17 cellular contexts compared by ENCODE assay signal in the genomic region with DNA sequence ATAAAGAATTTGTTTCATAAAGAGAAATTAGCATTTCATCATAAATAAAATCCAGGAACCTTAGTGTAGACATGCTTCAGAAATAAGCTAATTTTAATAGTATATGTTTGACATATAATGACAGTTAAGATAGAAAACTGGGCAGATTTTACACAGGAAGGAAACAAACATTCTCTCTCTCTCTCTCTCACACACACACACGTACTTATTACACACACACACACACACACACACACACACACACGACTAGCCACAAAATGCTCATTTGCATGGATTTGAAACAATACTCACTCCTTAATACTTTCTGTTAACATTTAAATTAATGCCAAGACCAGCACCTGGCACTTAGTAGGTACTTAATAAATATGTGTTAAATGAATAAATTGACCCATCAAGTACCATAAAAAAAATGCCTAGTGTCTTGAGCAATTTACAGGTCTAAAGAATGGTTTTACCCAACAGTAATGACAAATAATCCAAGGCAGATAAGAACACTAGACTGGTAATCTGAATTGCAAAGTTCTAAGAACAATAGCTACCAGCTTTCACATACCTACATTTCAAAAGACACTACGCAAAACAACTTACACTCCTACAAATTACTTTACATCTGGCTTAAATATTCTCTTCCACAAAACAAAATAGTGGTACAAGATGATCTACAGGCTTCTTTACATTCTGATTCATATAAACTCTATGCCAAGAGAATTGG. TPM values are rescaled to one million over a fixed set of nuclear protein-coding genes. Genes with fewer than 3 reads are reported as not detected.
DNase-seq lines count a peak whose midpoint lies in the region; ATAC-seq and TF ChIP-seq lines count a peak whose summit lies in the region.
"Had no signal": no experiment of that assay in that cellular context is flagged by ENCODE, and none has a peak within 500 bp of the region (broad histone marks: within the 10 kb centered on the region; RNA-seq: fewer than 3 reads in every experiment).

No MANE protein-coding gene starts in this region.

- H3K9me3 ChIP-seq in BLaER1 = peaks cover 3% of the 10 kb centered on the region; the same call in 1 of the 2 replicates
- H3K9me3 ChIP-seq in HUES48 (ENCODE audit: control insufficient read depth, insufficient read depth, low read length) = no peaks in the 10 kb centered on the region
- no peaks in the 10 kb centered on the region for H3K9me3 ChIP-seq in colonic mucosa
- no peaks in the 10 kb centered on the region for H3K9me3 ChIP-seq in SJCRH30 (replicated peaks)
- H3K9me3 ChIP-seq: Peyer's patch had no signal

- no peak for ATAC-seq in T-cell (replicated peaks in 1 of 4)
- ATAC-seq: K562, Right ventricle myocardium inferior had no signal

- H3K27ac Mint-ChIP-seq in immature natural killer cell (peak overlapping the region; percentile 65 to 99 (median 80)), T-cell (no peak overlapping the region)

- CTCF ChIA-PET in T-cell (lab: Charles Lee) = no interaction called here

- DNase-seq in immature natural killer cell = peak; percentile 38 to 49 (median 41)
- DNase-seq in colonic mucosa = no peak
- DNase-seq in COLO668 (lab: John Stamatoyannopoulos, UW; ENCODE audit: unreplicated experiment) = no peak
- no peak for DNase-seq in SJCRH30
- no peak for DNase-seq in T-cell
- DNase-seq: COR-L47, NCI-H146, NCI-H2081, NCI-H510A, Peyer's patch had no signal

- H3K9me3 Mint-ChIP-seq in immature natural killer cell (no peaks in the 10 kb centered on the region), T-cell (peaks cover 0 to 4% (median 0%) of the 10 kb centered on the region in 3 donors)

- intact Hi-C loops in colonic mucosa (cut with DNase I) = no loop called here

- no peak overlapping the region for H3K9ac ChIP-seq in BLaER1
- no peak overlapping the region for H3K9ac ChIP-seq in HUES48 (ENCODE audit: low read depth, low read length)
- no peak overlapping the region for H3K9ac ChIP-seq in colonic mucosa (ENCODE audit: low read depth in 2 of 2, low read length in 2 of 2)

- H3K4me1 ChIP-seq in BLaER1 (peaks cover 36% of the 10 kb centered on the region), HUES48 (ENCODE audit: control insufficient read depth, insufficient read depth, low read length) (peaks cover 43% of the 10 kb centered on the region), colonic mucosa (no peaks in the 10 kb centered on the region), SJCRH30 (no peaks in the 10 kb centered on the region)

- H3K4me3 Mint-ChIP-seq in immature natural killer cell = peak overlapping the region; percentile 25 to 93 (median 74)
- no peak overlapping the region for H3K4me3 Mint-ChIP-seq in T-cell

- H3K4me3 ChIP-seq in BLaER1 (no peak overlapping the region), HUES48 (ENCODE audit: low read depth, low read length) (peak overlapping the region; percentile 41), colonic mucosa (no peak overlapping the region), SJCRH30 (no peak overlapping the region)
- H3K4me3 ChIP-seq: K562, Peyer's patch, SK-N-MC had no signal

- no peaks in the 10 kb centered on the region for H4K20me1 ChIP-seq in BLaER1

- 0 out of 2 replicates have a peak overlapping the region, but pooled peaks have one; percentile 3 for H3K4me2 ChIP-seq in BLaER1

- H3K27ac ChIP-seq in BLaER1 (no peak overlapping the region), HUES48 (ENCODE audit: low read depth, low read length) (peak overlapping the region; percentile 56), VCaP (0 out of 2 replicates have a peak overlapping the region, but pooled peaks have one; percentile 4), colonic mucosa (no peak overlapping the region), SJCRH30 (no peak overlapping the region)
- H3K27ac ChIP-seq: C4-2B, Peyer's patch, SK-N-MC had no signal

- no peaks in the 10 kb centered on the region for H3K36me3 ChIP-seq in BLaER1
- peaks cover 4% of the 10 kb centered on the region; the same call in 1 of the 2 replicates for H3K36me3 ChIP-seq in HUES48 (ENCODE audit: control insufficient read depth, insufficient read depth, low read length)
- no peaks in the 10 kb centered on the region for H3K36me3 ChIP-seq in colonic mucosa
- no peaks in the 10 kb centered on the region for H3K36me3 ChIP-seq in SJCRH30
- H3K36me3 ChIP-seq: Peyer's patch had no signal

- peaks cover 45 to 53% of the 10 kb centered on the region in 2 donors for H3K4me1 Mint-ChIP-seq in immature natural killer cell
- peaks cover 15 to 25% (median 19%) of the 10 kb centered on the region in 3 donors for H3K4me1 Mint-ChIP-seq in T-cell

- H3K27me3 Mint-ChIP-seq in immature natural killer cell (ENCODE audit: low read depth in 3 of 3) (peaks cover 9 to 16% (median 9%) of the 10 kb centered on the region in 3 donors), T-cell (peaks cover 22 to 32% of the 10 kb centered on the region in 2 donors)

- TF ChIP-seq CTCF in VCaP (conservative IDR thresholded peaks at IDR 0.05) (no peak), colonic mucosa (IDR thresholded peaks at IDR 0.05) (no peak)

- POLR2A ChIA-PET in T-cell (lab: Charles Lee) = no interaction called here

- peaks cover 12% of the 10 kb centered on the region for H3K27me3 ChIP-seq in BLaER1
- no peaks in the 10 kb centered on the region for H3K27me3 ChIP-seq in HUES48 (ENCODE audit: control insufficient read depth, insufficient read depth, low read length)
- H3K27me3 ChIP-seq in colonic mucosa = no peaks in the 10 kb centered on the region
- no peaks in the 10 kb centered on the region for H3K27me3 ChIP-seq in SJCRH30
- H3K27me3 ChIP-seq: Peyer's patch had no signal

- H3K36me3 Mint-ChIP-seq in immature natural killer cell (peaks cover 24 to 29% (median 25%) of the 10 kb centered on the region in 3 donors), T-cell (peaks cover 10% of the 10 kb centered on the region)

RNA-seq across cellular contexts. Expression of a gene that starts 2.9 kb away (rescaled TPM):
- 1 to 10 TPM; 7.2 to 7.6 (median 7.4) TPM for polyA plus RNA-seq in immature natural killer cell
- 100 to 1,000 TPM in 1 of 2 donors, 10 to 100 TPM in 1; 86.2 to 117 TPM for total RNA-seq in colonic mucosa
- not detected in 2 replicates for total RNA-seq in SJCRH30 (2014; rRNA removed; shearing (Covaris generic))
- total RNA-seq in T-cell = 1 to 10 TPM; 2.8 to 9.7 (median 5.5) TPM
- total RNA-seq: Right ventricle myocardium inferior had no signal

Comparison
In these comparisons a context has a peak if more than half of its experiments do, and no peak if none do; other contexts are left out.
1. H3K27ac ChIP-seq: peak in HUES48 (single experiment) and VCaP (single experiment); none in BLaER1 (single experiment), colonic mucosa (single experiment) and SJCRH30 (single experiment).
2. DNase-seq: peak in immature natural killer cell (3 of 3); none in colonic mucosa (single experiment), COLO668 (single experiment), SJCRH30 (0 of 2) and T-cell (0 of 34).
3. H3K27ac Mint-ChIP-seq: peak in immature natural killer cell (6 of 6); none in T-cell (0 of 2).
4. H3K4me3 Mint-ChIP-seq: peak in immature natural killer cell (5 of 5); none in T-cell (0 of 3).
5. RNA of a gene that starts 2.9 kb away (total RNA-seq): 86.2 to 117 TPM in colonic mucosa; 2.8 to 9.7 TPM in T-cell and not detected in SJCRH30; every median in the first group is over 4 times any median in the second.